1 cellular context compared by ENCODE assay signal in genomic region chr2:42127425-42128424, GRCh38.
A peak's percentile ranks its signal among the peaks of the same experiment; 100 is the strongest.
TF ChIP-seq lines count a peak whose summit lies in the region.

No MANE protein-coding gene starts in this region.

TF ChIP-seq in HepG2, 621 proteins besides CTCF, POLR2A, EP300 and RAD21 (continued from another document and continues in another):
- TF ChIP-seq ZHX2 (IDR thresholded peaks at IDR 0.05; ENCODE audit: low read depth) (no peak), ZHX2 (CRISPR knock-in tag; IDR thresholded peaks at IDR 0.05; ENCODE audit: borderline replicate concordance) (no peak), ZNF569 (CRISPR knock-in tag; IDR thresholded peaks at IDR 0.05; ENCODE audit: borderline replicate concordance) (no peak), ZNF337 (CRISPR knock-in tag; IDR thresholded peaks at IDR 0.05; ENCODE audit: borderline replicate concordance, low read depth) (no peak), KDM1A (CRISPR knock-in tag; IDR thresholded peaks at IDR 0.05) (peak; percentile 39; the same call in 1 of the 2 replicates), SMARCC2 (IDR thresholded peaks at IDR 0.05) (no peak), THYN1 (CRISPR knock-in tag; IDR thresholded peaks at IDR 0.05; ENCODE audit: borderline replicate concordance, low read depth) (no peak), HIC2 (CRISPR knock-in tag; IDR thresholded peaks at IDR 0.05; ENCODE audit: low read depth) (peak; percentile 64), ZNF816 (CRISPR knock-in tag; IDR thresholded peaks at IDR 0.05; ENCODE audit: borderline replicate concordance) (no peak), TSC22D2 (CRISPR knock-in tag; IDR thresholded peaks at IDR 0.05; ENCODE audit: borderline replicate concordance) (peak; percentile 72; the same call in 1 of the 2 replicates), YEATS4 (CRISPR knock-in tag; IDR thresholded peaks at IDR 0.05; ENCODE audit: borderline replicate concordance) (peak; percentile 37; the same call in 1 of the 2 replicates), REXO4 (CRISPR knock-in tag; IDR thresholded peaks at IDR 0.05; ENCODE audit: borderline replicate concordance) (no peak), ZNF776 (CRISPR knock-in tag; IDR thresholded peaks at IDR 0.05) (no peak), XRCC5 (optimal IDR thresholded peaks at IDR 0.05; ENCODE audit: low read length) (peak; percentile 16), NFE2L2 (IDR thresholded peaks at IDR 0.05; ENCODE audit: low read length) (no peak), JUNB (CRISPR knock-in tag; IDR thresholded peaks at IDR 0.05; ENCODE audit: borderline replicate concordance) (no peak), ZBTB2 (CRISPR knock-in tag; IDR thresholded peaks at IDR 0.05; ENCODE audit: low read depth) (no peak), SIN3A (IDR thresholded peaks at IDR 0.05; ENCODE audit: borderline replicate concordance, low read depth, low read length) (no peak), ETS1 (CRISPR knock-in tag; IDR thresholded peaks at IDR 0.05) (no peak), ZNF205 (CRISPR knock-in tag; IDR thresholded peaks at IDR 0.05) (peak; percentile 78; the same call in 1 of the 2 replicates), TGIF2 (CRISPR knock-in tag; IDR thresholded peaks at IDR 0.05) (no peak), ZFX (CRISPR knock-in tag; IDR thresholded peaks at IDR 0.05; ENCODE audit: low read depth) (no peak), ZNF746 (CRISPR knock-in tag; IDR thresholded peaks at IDR 0.05) (peak; percentile 63; the same call in 1 of the 2 replicates), ZBTB49 (CRISPR knock-in tag; IDR thresholded peaks at IDR 0.05; ENCODE audit: borderline replicate concordance) (no peak), MIER2 (CRISPR knock-in tag; IDR thresholded peaks at IDR 0.05) (peak; percentile 47; the same call in 1 of the 2 replicates), ZBTB43 (CRISPR knock-in tag; conservative IDR thresholded peaks at IDR 0.05) (0 out of 2 replicates have a peak, but pooled peaks have one; percentile 50), POLR2AphosphoS2 (IDR thresholded peaks at IDR 0.05; ENCODE audit: low read depth, low read length) (no peak), ZFYVE20 (CRISPR knock-in tag; IDR thresholded peaks at IDR 0.05; ENCODE audit: borderline replicate concordance, low read depth) (no peak), ZNF792 (CRISPR knock-in tag; IDR thresholded peaks at IDR 0.05) (no peak), AHDC1 (CRISPR knock-in tag; IDR thresholded peaks at IDR 0.05; ENCODE audit: borderline replicate concordance) (peak; percentile 85; the same call in 1 of the 2 replicates), ZNF274 (CRISPR knock-in tag; IDR thresholded peaks at IDR 0.05) (no peak), HMG20B (CRISPR knock-in tag; conservative IDR thresholded peaks at IDR 0.05) (0 out of 2 replicates have a peak, but pooled peaks have one; percentile 58), ISL2 (CRISPR knock-in tag; IDR thresholded peaks at IDR 0.05) (peak; percentile 96), MXI1 (IDR thresholded peaks at IDR 0.05; ENCODE audit: borderline replicate concordance, low read depth, low read length) (no peak; the same call in 2 of the 3 replicates), RORA (CRISPR knock-in tag; IDR thresholded peaks at IDR 0.05) (no peak), ZNF124 (CRISPR knock-in tag; IDR thresholded peaks at IDR 0.05) (peak; percentile 90), ZNF512 (CRISPR knock-in tag; IDR thresholded peaks at IDR 0.05) (0 out of 2 replicates have a peak, but pooled peaks have one; percentile 77), SATB2 (CRISPR knock-in tag; IDR thresholded peaks at IDR 0.05) (0 out of 2 replicates have a peak, but pooled peaks have one; percentile 27)
